Comparison of ENCODE assay signal across 18 cellular contexts in the genomic region with DNA sequence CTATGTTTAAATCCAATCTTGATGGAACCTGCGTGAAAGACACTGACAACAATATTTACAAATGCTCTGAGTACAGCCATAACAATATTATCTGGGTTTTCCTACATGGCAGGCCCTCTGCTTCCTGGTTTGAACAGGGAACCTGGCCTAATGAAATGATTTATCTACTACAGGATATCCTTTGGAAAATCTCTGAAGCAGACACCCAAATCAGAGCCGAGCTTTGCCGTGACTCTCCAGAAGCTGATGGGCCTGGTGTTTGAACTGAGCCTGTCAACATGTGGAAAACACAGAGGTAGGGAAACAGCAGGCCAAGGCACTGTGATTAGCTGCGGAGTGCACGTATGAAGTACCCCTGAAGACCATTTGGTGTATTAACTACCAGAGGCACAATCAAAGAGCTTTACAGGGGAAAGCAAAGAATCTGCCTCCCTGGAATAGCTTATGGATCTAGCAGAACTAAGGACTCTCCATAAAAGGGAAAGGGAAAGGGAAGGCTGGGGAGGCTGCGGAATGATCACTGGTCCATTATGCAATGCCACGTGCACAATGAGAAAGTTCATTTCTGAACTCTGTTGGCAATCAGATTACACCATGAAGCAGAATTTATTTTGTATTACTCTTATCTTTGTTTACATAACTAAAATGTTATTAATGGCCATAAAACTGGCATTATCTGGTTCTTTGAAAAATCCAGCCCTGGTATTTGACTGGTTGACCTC.
DNase-seq lines count a peak whose midpoint lies in the region; FAIRE-seq and TF ChIP-seq lines count a peak whose summit lies in the region.
"Had no signal": no experiment of that assay in that cellular context is flagged by ENCODE, and none has a peak within 500 bp of the region (broad histone marks: within the 10 kb centered on the region; RNA-seq: fewer than 3 reads in every experiment).

No MANE protein-coding gene starts in this region.

- intact Hi-C loops in kidney (cut with DNase I), result no loop called here

- no peak overlapping the region for H3K27ac Mint-ChIP-seq in mesothelial cell of epicardium
- H3K27ac Mint-ChIP-seq: activated naive CD4-positive, alpha-beta T cell treated with anti-CD3 and anti-CD28 coated beads, Interleukin-2, amount 10 ng/mL, durations not matched to agents 7 days and 5 days; effector memory CD8-positive, alpha-beta T cell; T-helper 1 cell treated with Interleukin-12 subunit alpha and Interleukin-12 subunit beta and Interleukin-4 antibody, amounts not matched to agents 30 μg/mL and 1 μg/mL, for 36 hours had no signal

- H3K4me3 Mint-ChIP-seq in mesothelial cell of epicardium, result no peak overlapping the region
- H3K4me3 Mint-ChIP-seq: activated naive CD4-positive, alpha-beta T cell treated with anti-CD3 and anti-CD28 coated beads, Interleukin-2, amount 10 ng/mL, durations not matched to agents 7 days and 5 days; effector memory CD8-positive, alpha-beta T cell; T-helper 1 cell treated with Interleukin-12 subunit alpha and Interleukin-12 subunit beta and Interleukin-4 antibody, amounts not matched to agents 30 μg/mL and 1 μg/mL, for 36 hours had no signal

- peaks cover 0 to 97% (median 63%) of the 10 kb centered on the region in 11 experiments; a peak in 18 of 22 replicates for H3K36me3 ChIP-seq in BLaER1 treated with 17β-estradiol and CSF1 and Interleukin-3, amounts not matched to agents 10 nM and 100 nM
- H3K36me3 ChIP-seq in adipocyte (ENCODE audit: control insufficient read depth, insufficient read depth, low read length, severe bottlenecking), result peaks cover 25% of the 10 kb centered on the region
- H3K36me3 ChIP-seq in kidney (ENCODE audit: control insufficient read depth in 1 of 2, insufficient read depth in 2 of 2, low read length in 2 of 2), result no peaks in the 10 kb centered on the region
- H3K36me3 ChIP-seq in small intestine (ENCODE audit: control insufficient read depth in 2 of 2, insufficient read depth in 2 of 2, low read length in 2 of 2), result no peaks in the 10 kb centered on the region

- H3K27me3 Mint-ChIP-seq in mesothelial cell of epicardium (ENCODE audit: low read depth), result peaks cover 4% of the 10 kb centered on the region
- H3K27me3 Mint-ChIP-seq: activated naive CD4-positive, alpha-beta T cell treated with anti-CD3 and anti-CD28 coated beads, Interleukin-2, amount 10 ng/mL, durations not matched to agents 7 days and 5 days had no signal

- peaks cover 0 to 45% (median 0%) of the 10 kb centered on the region in 11 experiments; a peak in 3 of 22 replicates for H4K20me1 ChIP-seq in BLaER1 treated with 17β-estradiol and CSF1 and Interleukin-3, amounts not matched to agents 10 nM and 100 nM

- H3K4me2 ChIP-seq in BLaER1 treated with 17β-estradiol and CSF1 and Interleukin-3, amounts not matched to agents 10 nM and 100 nM, result peak overlapping the region; percentile 17 to 88 (median 72)

- whole genome bisulfite sequencing in small intestine, 3 donors, result 28 to 52% (median 52%) methylated on average over 7 of the region's 7 CpGs

- no peaks in the 10 kb centered on the region for H3K27me3 ChIP-seq in BLaER1 treated with 17β-estradiol and CSF1 and Interleukin-3, amounts not matched to agents 10 nM and 100 nM
- H3K27me3 ChIP-seq in adipocyte (replicated peaks; ENCODE audit: control insufficient read depth, insufficient read depth, low read length) (no peaks in the 10 kb centered on the region), small intestine (ENCODE audit: control insufficient read depth in 2 of 2, insufficient read depth in 2 of 2, low read length in 2 of 2) (no peaks in the 10 kb centered on the region)

- DNase-seq in adipocyte (ENCODE audit: low read depth) (no peak), kidney (no peak), small intestine (peak; percentile 52), mesothelial cell of epicardium (ENCODE audit: low spot score in 2 of 2, unreplicated experiment in 2 of 2) (no peak), globus pallidus (ENCODE audit: low spot score) (no peak), DMS53 (lab: John Stamatoyannopoulos, UW) (no peak), GM03348 (ENCODE audit: low spot score) (no peak)
- DNase-seq: activated naive CD4-positive, alpha-beta T cell treated with anti-CD3 and anti-CD28 coated beads, Interleukin-2, amount 10 ng/mL, durations not matched to agents 7 days and 5 days; effector memory CD8-positive, alpha-beta T cell; foreskin keratinocyte; midbrain; NCI-H1930; NCI-H774; posterior cingulate gyrus; stimulated activated CD4-positive, alpha-beta T cell treated with anti-CD3 and anti-CD28 coated beads, Interleukin-15, amount 100 ng/mL, for 24 hours had no signal

- H3K36me3 Mint-ChIP-seq in mesothelial cell of epicardium, result no peaks in the 10 kb centered on the region
- H3K36me3 Mint-ChIP-seq: activated naive CD4-positive, alpha-beta T cell treated with anti-CD3 and anti-CD28 coated beads, Interleukin-2, amount 10 ng/mL, durations not matched to agents 7 days and 5 days had no signal

- H3K4me1 Mint-ChIP-seq in mesothelial cell of epicardium, result peaks cover 19% of the 10 kb centered on the region
- H3K4me1 Mint-ChIP-seq: activated naive CD4-positive, alpha-beta T cell treated with anti-CD3 and anti-CD28 coated beads, Interleukin-2, amount 10 ng/mL, durations not matched to agents 7 days and 5 days had no signal

- peak overlapping the region in 4 of 11 experiments; percentile 17 to 60 (median 49); a peak in 6 of 22 replicates for H3K9ac ChIP-seq in BLaER1 treated with 17β-estradiol and CSF1 and Interleukin-3, amounts not matched to agents 10 nM and 100 nM
- H3K9ac ChIP-seq in adipocyte (ENCODE audit: low read length), result peak overlapping the region; percentile 86
- H3K9ac ChIP-seq in kidney (ENCODE audit: low read length in 2 of 2), result no peak overlapping the region

- TF ChIP-seq CTCF in kidney (IDR thresholded peaks at IDR 0.05; ENCODE audit: borderline replicate concordance, extremely low read depth, insufficient read depth), result no peak
- no peak for TF ChIP-seq CTCF in mesothelial cell of epicardium (IDR thresholded peaks at IDR 0.05; ENCODE audit: unreplicated experiment)

- H3K9me3 Mint-ChIP-seq in mesothelial cell of epicardium, result no peaks in the 10 kb centered on the region
- H3K9me3 Mint-ChIP-seq: activated naive CD4-positive, alpha-beta T cell treated with anti-CD3 and anti-CD28 coated beads, Interleukin-2, amount 10 ng/mL, durations not matched to agents 7 days and 5 days; effector memory CD8-positive, alpha-beta T cell; T-helper 1 cell treated with Interleukin-12 subunit alpha and Interleukin-12 subunit beta and Interleukin-4 antibody, amounts not matched to agents 30 μg/mL and 1 μg/mL, for 36 hours had no signal

- peaks cover 70 to 100% (median 96%) of the 10 kb centered on the region in 10 experiments for H3K4me1 ChIP-seq in BLaER1 treated with 17β-estradiol and CSF1 and Interleukin-3, amounts not matched to agents 10 nM and 100 nM
- H3K4me1 ChIP-seq in adipocyte (ENCODE audit: control insufficient read depth, insufficient read depth, low read length) (peaks cover 76% of the 10 kb centered on the region), kidney (ENCODE audit: control insufficient read depth in 1 of 2, insufficient read depth in 1 of 2, low read depth in 1 of 2, low read length in 2 of 2) (peaks cover 0 to 11% of the 10 kb centered on the region in 2 donors), small intestine (ENCODE audit: control insufficient read depth in 2 of 2, insufficient read depth in 1 of 2, low read depth in 1 of 2, low read length in 1 of 2) (no peaks in the 10 kb centered on the region)
- H3K4me1 ChIP-seq: foreskin keratinocyte had no signal

- no peaks in the 10 kb centered on the region; a peak in 1 of 22 replicates for H3K9me3 ChIP-seq in BLaER1 treated with 17β-estradiol and CSF1 and Interleukin-3, amounts not matched to agents 10 nM and 100 nM (replicated peaks in 1 of 11)
- H3K9me3 ChIP-seq in adipocyte (ENCODE audit: control insufficient read depth, low read length) (no peaks in the 10 kb centered on the region), kidney (ENCODE audit: control insufficient read depth in 1 of 2, low read length in 2 of 2) (no peaks in the 10 kb centered on the region), small intestine (ENCODE audit: control insufficient read depth, low read depth) (no peaks in the 10 kb centered on the region)

- peak overlapping the region in 7 of 11 experiments; percentile 36 to 66 (median 56); a peak in 14 of 22 replicates for H3K27ac ChIP-seq in BLaER1 treated with 17β-estradiol and CSF1 and Interleukin-3, amounts not matched to agents 10 nM and 100 nM
- H3K27ac ChIP-seq in kidney (ENCODE audit: low read depth in 2 of 2, low read length in 2 of 2), result peak overlapping the region; percentile 16 to 71
- H3K27ac ChIP-seq in small intestine (ENCODE audit: low read depth in 1 of 2, low read length in 1 of 2), result peak overlapping the region in 1 of 2 donors; percentile 12
- H3K27ac ChIP-seq: foreskin keratinocyte had no signal

- FAIRE-seq in kidney (lab: Jason Lieb, UNC) (no peak), small intestine (lab: Jason Lieb, UNC) (no peak)
- FAIRE-seq: bronchial epithelial cell had no signal

- H3K4me3 ChIP-seq in BLaER1 treated with 17β-estradiol and CSF1 and Interleukin-3, amounts not matched to agents 10 nM and 100 nM, result no peak overlapping the region; a peak in 1 of 20 replicates
- H3K4me3 ChIP-seq in adipocyte (ENCODE audit: low read length), result no peak overlapping the region
- no peak overlapping the region for H3K4me3 ChIP-seq in kidney (ENCODE audit: low read length in 2 of 2)
- no peak overlapping the region for H3K4me3 ChIP-seq in small intestine (ENCODE audit: low read depth in 1 of 2, low read length in 2 of 2)
